Comparison of ENCODE assay signal across 8 cellular contexts in genomic region chr7:141654551-141654950, GRCh38. TPM values are rescaled to one million over a fixed set of nuclear protein-coding genes. Genes with fewer than 3 reads are reported as not detected.
DNase-seq lines count a peak whose midpoint lies in the region; ATAC-seq, FAIRE-seq and TF ChIP-seq lines count a peak whose summit lies in the region.

No MANE protein-coding gene starts in this region.

- H3K27ac Mint-ChIP-seq in activated T-cell treated with anti-CD3 and anti-CD28 coated beads, Interleukin-2, amount 50 U/mL, for 72 hours: peak overlapping the region; percentile 88
- H3K27ac Mint-ChIP-seq in neural progenitor cell: peak overlapping the region; percentile 77

- H3F3A ChIP-seq in neural progenitor cell (ENCODE audit: low read depth): peaks cover 16% of the 10 kb centered on the region

- H3K36me3 ChIP-seq in OCI-LY3 (replicated peaks; ENCODE audit: low read depth, low read length): peaks cover 12% of the 10 kb centered on the region
- H3K36me3 ChIP-seq in fibroblast of lung (ENCODE audit: control insufficient read depth, insufficient read depth, low read length): no peaks in the 10 kb centered on the region
- no peaks in the 10 kb centered on the region for H3K36me3 ChIP-seq in neural progenitor cell

- peak; percentile 68 for DNase-seq in DMS153 (lab: John Stamatoyannopoulos, UW)
- peak; percentile 75 for DNase-seq in HuH-7.5 (ENCODE audit: low spot score)
- peak; percentile 64 to 65 for DNase-seq in activated T-cell treated with anti-CD3 and anti-CD28 coated beads, Interleukin-2, amount 50 U/mL, for 72 hours
- peak; percentile 67 to 78 for DNase-seq in fibroblast of lung (ENCODE audit: low read depth in 2 of 2)
- DNase-seq in neural progenitor cell (ENCODE audit: low spot score): peak; percentile 88
- DNase-seq in urothelium cell line (ENCODE audit: low spot score): peak; percentile 49

- H3K9me3 ChIP-seq in OCI-LY3 (ENCODE audit: insufficient read depth, low read length) (no peaks in the 10 kb centered on the region), fibroblast of lung (ENCODE audit: control insufficient read depth, insufficient read depth, low read depth, low read length) (no peaks in the 10 kb centered on the region), neural progenitor cell (ENCODE audit: low read depth) (no peaks in the 10 kb centered on the region)

- H2AFZ ChIP-seq in OCI-LY3 (ENCODE audit: low read depth, low read length) (no peak overlapping the region), fibroblast of lung (ENCODE audit: low read length) (no peak overlapping the region), neural progenitor cell (replicated peaks) (no peak overlapping the region)

- H4K20me1 ChIP-seq in OCI-LY3 (ENCODE audit: insufficient read depth, low read length) (no peaks in the 10 kb centered on the region), fibroblast of lung (ENCODE audit: control insufficient read depth, extremely low read depth, insufficient read depth, low read length) (no peaks in the 10 kb centered on the region), neural progenitor cell (ENCODE audit: low read depth) (no peaks in the 10 kb centered on the region)

- no peak overlapping the region for H3K4me3 ChIP-seq in OCI-LY3 (ENCODE audit: low read length)
- no peak overlapping the region for H3K4me3 ChIP-seq in fibroblast of lung (replicated peaks in 1 of 4; ENCODE audit: control extremely low read depth in 1 of 4, insufficient read depth in 1 of 4, low read depth in 3 of 4, low read length in 4 of 4)
- H3K4me3 ChIP-seq in neural progenitor cell: no peak overlapping the region

- H3K9ac ChIP-seq in OCI-LY3 (ENCODE audit: low read length) (no peak overlapping the region), fibroblast of lung (ENCODE audit: insufficient read depth, low read length) (no peak overlapping the region), neural progenitor cell (no peak overlapping the region)

- no peak overlapping the region for H3K4me2 ChIP-seq in OCI-LY3 (ENCODE audit: low read length)
- H3K4me2 ChIP-seq in fibroblast of lung (ENCODE audit: extremely low read depth, insufficient read depth, low read length): no peak overlapping the region
- H3K4me2 ChIP-seq in neural progenitor cell: no peak overlapping the region

- H3K79me2 ChIP-seq in OCI-LY3 (ENCODE audit: low read length) (no peaks in the 10 kb centered on the region), fibroblast of lung (ENCODE audit: control insufficient read depth, insufficient read depth, low read length) (no peaks in the 10 kb centered on the region), neural progenitor cell (ENCODE audit: low read depth) (no peaks in the 10 kb centered on the region)

- H3K4me1 Mint-ChIP-seq in activated T-cell treated with anti-CD3 and anti-CD28 coated beads, Interleukin-2, amount 50 U/mL, for 72 hours (ENCODE audit: low read depth): peaks cover 7% of the 10 kb centered on the region
- H3K4me1 Mint-ChIP-seq in neural progenitor cell: peaks cover 22% of the 10 kb centered on the region

- H3K27ac ChIP-seq in OCI-LY3 (ENCODE audit: low read length) (no peak overlapping the region), fibroblast of lung (ENCODE audit: insufficient read depth, low read length) (no peak overlapping the region), neural progenitor cell (no peak overlapping the region)

- FAIRE-seq in urothelium cell line (lab: Jason Lieb, UNC): no peak

- peaks cover 2 to 7% of the 10 kb centered on the region in 2 donors for H3K36me3 Mint-ChIP-seq in activated T-cell treated with anti-CD3 and anti-CD28 coated beads, Interleukin-2, amount 50 U/mL, for 72 hours (ENCODE audit: insufficient read depth in 2 of 2)
- peaks cover 9% of the 10 kb centered on the region for H3K36me3 Mint-ChIP-seq in neural progenitor cell

- peak; percentile 76 for ATAC-seq in GM21529 (IDR thresholded peaks at IDR 0.05; ENCODE audit: unreplicated experiment)
- peak; percentile 90 to 92 for ATAC-seq in activated T-cell treated with anti-CD3 and anti-CD28 coated beads, Interleukin-2, amount 50 U/mL, for 72 hours (replicated peaks in 1 of 2)

- H3K27me3 Mint-ChIP-seq in activated T-cell treated with anti-CD3 and anti-CD28 coated beads, Interleukin-2, amount 50 U/mL, for 72 hours (ENCODE audit: low read depth): no peaks in the 10 kb centered on the region
- no peaks in the 10 kb centered on the region for H3K27me3 Mint-ChIP-seq in neural progenitor cell (ENCODE audit: insufficient read depth, low read depth)

- no peak overlapping the region for H3K4me3 Mint-ChIP-seq in activated T-cell treated with anti-CD3 and anti-CD28 coated beads, Interleukin-2, amount 50 U/mL, for 72 hours
- H3K4me3 Mint-ChIP-seq in neural progenitor cell: no peak overlapping the region

- H3K9me3 Mint-ChIP-seq in activated T-cell treated with anti-CD3 and anti-CD28 coated beads, Interleukin-2, amount 50 U/mL, for 72 hours: no peaks in the 10 kb centered on the region
- no peaks in the 10 kb centered on the region for H3K9me3 Mint-ChIP-seq in neural progenitor cell

- no peaks in the 10 kb centered on the region for H3K27me3 ChIP-seq in OCI-LY3 (ENCODE audit: low read depth, low read length)
- no peaks in the 10 kb centered on the region for H3K27me3 ChIP-seq in fibroblast of lung (ENCODE audit: control insufficient read depth, insufficient read depth, low read length)
- H3K27me3 ChIP-seq in neural progenitor cell: no peaks in the 10 kb centered on the region

- H3K4me1 ChIP-seq in OCI-LY3 (ENCODE audit: low read length) (peaks cover 3% of the 10 kb centered on the region), fibroblast of lung (ENCODE audit: control insufficient read depth, extremely low read depth, insufficient read depth, low read length) (no peaks in the 10 kb centered on the region), neural progenitor cell (peaks cover 7% of the 10 kb centered on the region)

- TF ChIP-seq CTCF in OCI-LY3 (IDR thresholded peaks at IDR 0.05; ENCODE audit: low read depth, low read length) (peak; percentile 77), fibroblast of lung (conservative IDR thresholded peaks at IDR 0.05 in 1 of 2, IDR thresholded peaks at IDR 0.05 in 1 of 2; ENCODE audit: low read depth in 1 of 2, low read length in 2 of 2) (peak; percentile 83 to 89), neural progenitor cell (IDR thresholded peaks at IDR 0.05) (peak; percentile 85)

RNA-seq across cellular contexts. Expression of gene DENND11, which starts 47.4 kb away (rescaled TPM):
- total RNA-seq in activated T-cell treated with anti-CD3 and anti-CD28 coated beads, Interleukin-2, amount 50 U/mL, for 72 hours: 10 to 100 TPM; 43.2 to 48.7 TPM
- 6.1 and 6.9 TPM in 2 replicates for total RNA-seq in fibroblast of lung
- polyA plus RNA-seq in fibroblast of lung: 2.4 and 2.7 TPM in 2 replicates
- polyA plus RNA-seq in fibroblast of lung (2012): 2.1 and 2.4 TPM in 2 replicates
- polyA minus RNA-seq in fibroblast of lung (ENCODE audit: low replicate concordance): 1.7 and 4.5 TPM in 2 replicates
- 19.7 and 23.5 TPM in 2 replicates for total RNA-seq in neural progenitor cell (ENCODE audit: low replicate concordance)

RNA-seq across cellular contexts. Expression of gene WEE2, which starts 53.6 kb away (rescaled TPM):
- not detected for total RNA-seq in activated T-cell treated with anti-CD3 and anti-CD28 coated beads, Interleukin-2, amount 50 U/mL, for 72 hours
- total RNA-seq in fibroblast of lung: not detected in 2 replicates
- polyA plus RNA-seq in fibroblast of lung: not detected in 2 replicates
- polyA plus RNA-seq in fibroblast of lung (2012): not detected in 2 replicates
- polyA minus RNA-seq in fibroblast of lung (ENCODE audit: low replicate concordance): not detected in 2 replicates
- 0.12 TPM in 1 of 2 replicates, not detected in the other for total RNA-seq in neural progenitor cell (ENCODE audit: low replicate concordance)
